ENCODE assay signal across 24 cellular contexts in genomic region chr4:5757954-5758353, GRCh38. TPM values are rescaled to one million over a fixed set of nuclear protein-coding genes. Genes with fewer than 3 reads are reported as not detected.
DNase-seq lines count a peak whose midpoint lies in the region; ATAC-seq, FAIRE-seq and TF ChIP-seq lines count a peak whose summit lies in the region.
"Had no signal": no experiment of that assay in that cellular context is flagged by ENCODE, and none has a peak within 500 bp of the region (broad histone marks: within the 10 kb centered on the region; RNA-seq: fewer than 3 reads in every experiment).

No MANE protein-coding gene starts in this region.

- dilution Hi-C loops in mammary epithelial cell (cut with HindIII; ENCODE audit: low sequenced_read_pairs) (no loop called here), keratinocyte (cut with MboI; ENCODE audit: extremely low pct_ligation_motif_present, low sequenced_read_pairs) (no loop called here)

- no peak for TF ChIP-seq POLR2A in vagina (IDR thresholded peaks at IDR 0.05)

- no TSS peak for BruUV-seq in mammary epithelial cell (replicated peaks; lab: Mats Ljungman, UMichigan)

- peak overlapping the region; percentile 37 for H3K4me2 ChIP-seq in mammary epithelial cell (ENCODE audit: insufficient read depth, low read depth, low read length)
- peak overlapping the region; percentile 37 for H3K4me2 ChIP-seq in keratinocyte (ENCODE audit: control insufficient read depth, extremely low read depth, insufficient read depth, low read depth, low read length)
- H3K4me2 ChIP-seq: BLaER1, KMS-11 had no signal

- H3K27ac ChIP-seq in right atrium auricular region (no peak overlapping the region), mammary epithelial cell (ENCODE audit: insufficient read depth, low read depth, low read length) (peak overlapping the region; percentile 89), keratinocyte (ENCODE audit: control insufficient read depth, insufficient read depth, low read length) (peak overlapping the region; percentile 96), vagina (peak overlapping the region; percentile 31), left ventricle myocardium inferior (replicated peaks) (no peak overlapping the region)
- H3K27ac ChIP-seq: BLaER1, cardiac muscle cell, KMS-11, spleen, VCaP had no signal

- H3K36me3 ChIP-seq in right atrium auricular region (peaks cover 55% of the 10 kb centered on the region), mammary epithelial cell (ENCODE audit: insufficient read depth, low read length) (peaks cover 9% of the 10 kb centered on the region), keratinocyte (ENCODE audit: control insufficient read depth in 2 of 2, extremely low read depth in 1 of 2, insufficient read depth in 2 of 2, low read length in 2 of 2) (peaks cover 29 to 56% of the 10 kb centered on the region in 2 experiments), vagina (peaks cover 0 to 42% of the 10 kb centered on the region in 2 donors), left ventricle myocardium inferior (peaks cover 51% of the 10 kb centered on the region)
- H3K36me3 ChIP-seq: cardiac muscle cell had no signal

- no peaks in the 10 kb centered on the region for H3K27me3 Mint-ChIP-seq in activated CD8-positive, alpha-beta memory T cell treated with anti-CD3 and anti-CD28 coated beads, Interleukin-2, amount 10 ng/mL, durations not matched to agents 7 days and 5 days
- H3K27me3 Mint-ChIP-seq: activated CD4-positive, alpha-beta T cell treated with anti-CD3 and anti-CD28 coated beads, Interleukin-2, amount 10 ng/mL, durations not matched to agents 7 days and 5 days; activated naive CD4-positive, alpha-beta T cell treated with anti-CD3 and anti-CD28 coated beads, Interleukin-2, amount 50 U/mL, for 24 hours had no signal

- no peak for ATAC-seq in Right ventricle myocardium superior (ENCODE audit: poor library complexity)
- ATAC-seq in activated CD8-positive, alpha-beta memory T cell treated with anti-CD3 and anti-CD28 coated beads, Interleukin-2, amount 10 ng/mL, durations not matched to agents 7 days and 5 days = no peak
- ATAC-seq: natural killer cell had no signal

- peaks cover 6% of the 10 kb centered on the region for H3K4me1 Mint-ChIP-seq in activated CD8-positive, alpha-beta memory T cell treated with anti-CD3 and anti-CD28 coated beads, Interleukin-2, amount 10 ng/mL, durations not matched to agents 7 days and 5 days
- H3K4me1 Mint-ChIP-seq: activated naive CD4-positive, alpha-beta T cell treated with anti-CD3 and anti-CD28 coated beads, Interleukin-2, amount 50 U/mL, for 24 hours; natural killer cell had no signal

- H3K4me3 Mint-ChIP-seq in activated CD8-positive, alpha-beta memory T cell treated with anti-CD3 and anti-CD28 coated beads, Interleukin-2, amount 10 ng/mL, durations not matched to agents 7 days and 5 days = no peak overlapping the region
- H3K4me3 Mint-ChIP-seq: activated CD4-positive, alpha-beta T cell treated with anti-CD3 and anti-CD28 coated beads, Interleukin-2, amount 10 ng/mL, durations not matched to agents 7 days and 5 days; activated naive CD4-positive, alpha-beta T cell treated with anti-CD3 and anti-CD28 coated beads, Interleukin-2, amount 50 U/mL, for 24 hours; activated T-helper 1 cell treated with anti-CD3 and anti-CD28 coated beads, Interleukin-12 subunit alpha, Interleukin-12 subunit beta, Interleukin-2, Interleukin-4 antibody, amounts not matched to agents 30 ng/mL and 10 ng/mL and 1 ng/mL, durations not matched to agents 14 hours and 24 hours and 36 hours; natural killer cell had no signal

- H3K4me1 ChIP-seq in right atrium auricular region (no peaks in the 10 kb centered on the region), mammary epithelial cell (ENCODE audit: insufficient read depth, low read length) (peaks cover 29% of the 10 kb centered on the region), keratinocyte (ENCODE audit: control insufficient read depth, extremely low read depth, insufficient read depth, low read length) (peaks cover 46% of the 10 kb centered on the region), vagina (peaks cover 5% of the 10 kb centered on the region), left ventricle myocardium inferior (no peaks in the 10 kb centered on the region)
- H3K4me1 ChIP-seq: BLaER1, spleen had no signal

- H3K9me3 ChIP-seq in right atrium auricular region = no peaks in the 10 kb centered on the region
- H3K9me3 ChIP-seq in mammary epithelial cell (replicated peaks; ENCODE audit: insufficient read depth, low read length) = peaks cover 8% of the 10 kb centered on the region
- peaks cover 6% of the 10 kb centered on the region for H3K9me3 ChIP-seq in keratinocyte (ENCODE audit: control insufficient read depth, low read depth, low read length)
- H3K9me3 ChIP-seq in vagina = no peaks in the 10 kb centered on the region
- no peaks in the 10 kb centered on the region for H3K9me3 ChIP-seq in left ventricle myocardium inferior (replicated peaks)
- H3K9me3 ChIP-seq: BLaER1 had no signal

- in situ Hi-C loops in mammary epithelial cell (cut with MboI; ENCODE audit: low sequenced_read_pairs in 2 of 2) = no loop called here

- peak overlapping the region; percentile 60 for H3K9ac ChIP-seq in mammary epithelial cell (ENCODE audit: insufficient read depth, low read length)
- peak overlapping the region; percentile 77 for H3K9ac ChIP-seq in keratinocyte (ENCODE audit: control insufficient read depth, extremely low read depth, insufficient read depth, low read length)
- H3K9ac ChIP-seq: BLaER1, KMS-11 had no signal

- no peaks in the 10 kb centered on the region for H3K9me1 ChIP-seq in keratinocyte (ENCODE audit: control insufficient read depth, extremely low read depth, insufficient read depth, low read length)

- WGBS in mammary epithelial cell (ENCODE audit: low coverage, missing lambda C conversion rate) = 96% methylated on average over 9 of the region's 10 CpGs

- H4K20me1 ChIP-seq in mammary epithelial cell (ENCODE audit: insufficient read depth, low read length) (no peaks in the 10 kb centered on the region), keratinocyte (ENCODE audit: control insufficient read depth, extremely low read depth, insufficient read depth, low read length) (no peaks in the 10 kb centered on the region)
- H4K20me1 ChIP-seq: BLaER1 had no signal

- no peak overlapping the region for H2AFZ ChIP-seq in mammary epithelial cell (ENCODE audit: low read depth, low read length)
- no peak overlapping the region for H2AFZ ChIP-seq in keratinocyte (ENCODE audit: control insufficient read depth, low read length)

- H3K9me3 Mint-ChIP-seq in activated CD8-positive, alpha-beta memory T cell treated with anti-CD3 and anti-CD28 coated beads, Interleukin-2, amount 10 ng/mL, durations not matched to agents 7 days and 5 days (ENCODE audit: low read depth) = no peaks in the 10 kb centered on the region
- H3K9me3 Mint-ChIP-seq: activated CD4-positive, alpha-beta T cell treated with anti-CD3 and anti-CD28 coated beads, Interleukin-2, amount 10 ng/mL, durations not matched to agents 7 days and 5 days; activated naive CD4-positive, alpha-beta T cell treated with anti-CD3 and anti-CD28 coated beads, Interleukin-2, amount 50 U/mL, for 24 hours; activated T-helper 1 cell treated with anti-CD3 and anti-CD28 coated beads, Interleukin-12 subunit alpha, Interleukin-12 subunit beta, Interleukin-2, Interleukin-4 antibody, amounts not matched to agents 30 ng/mL and 10 ng/mL and 1 ng/mL, durations not matched to agents 14 hours and 24 hours and 36 hours; natural killer cell had no signal

- DNase-seq in right atrium auricular region (ENCODE audit: low spot score) (peak; percentile 32), Right ventricle myocardium superior (no peak), mammary epithelial cell (no peak), keratinocyte (ENCODE audit: low read depth, low spot score) (no peak), vagina (ENCODE audit: extremely low spot score in 2 of 2) (no peak), NCI-H2029 treated with DMSO at 0.1 percent for 48 hours (lab: John Stamatoyannopoulos, UW) (no peak), left ventricle myocardium inferior (no peak)
- DNase-seq in activated CD8-positive, alpha-beta memory T cell treated with anti-CD3 and anti-CD28 coated beads, Interleukin-2, amount 10 ng/mL, durations not matched to agents 7 days and 5 days = no peak
- DNase-seq: activated CD4-positive, alpha-beta T cell treated with anti-CD3 and anti-CD28 coated beads, Interleukin-2, amount 10 ng/mL, durations not matched to agents 7 days and 5 days; DMS79 treated with DMSO at 0.1 percent for 48 hours; GF-D8; MV-4-11; natural killer cell; NCI-H510A; occipital lobe; spleen; T-helper 9 cell had no signal

- no peak for TF ChIP-seq CTCF in right atrium auricular region (IDR thresholded peaks at IDR 0.05)
- TF ChIP-seq CTCF in mammary epithelial cell (conservative IDR thresholded peaks at IDR 0.05 in 1 of 2, IDR thresholded peaks at IDR 0.05 in 1 of 2; ENCODE audit: extremely low read depth in 1 of 2, insufficient read depth in 1 of 2, low read depth in 1 of 2, low read length in 2 of 2) = no peak
- no peak for TF ChIP-seq CTCF in keratinocyte (optimal IDR thresholded peaks at IDR 0.05 in 1 of 3, IDR thresholded peaks at IDR 0.05 in 1 of 3, conservative IDR thresholded peaks at IDR 0.05 in 1 of 3; ENCODE audit: extremely low read depth in 1 of 3, insufficient read depth in 2 of 3, low read length in 3 of 3)
- TF ChIP-seq CTCF in vagina (IDR thresholded peaks at IDR 0.05) = no peak
- no peak for TF ChIP-seq CTCF in left ventricle myocardium inferior (IDR thresholded peaks at IDR 0.05; ENCODE audit: borderline replicate concordance)

- FAIRE-seq in keratinocyte (lab: Jason Lieb, UNC) = no peak
- FAIRE-seq: GM18507 had no signal

- H3K27me3 ChIP-seq in right atrium auricular region (no peaks in the 10 kb centered on the region), mammary epithelial cell (ENCODE audit: insufficient read depth, low read length) (no peaks in the 10 kb centered on the region), keratinocyte (ENCODE audit: control insufficient read depth, extremely low read depth, insufficient read depth, low read length) (no peaks in the 10 kb centered on the region), vagina (no peaks in the 10 kb centered on the region), left ventricle myocardium inferior (ENCODE audit: low read depth) (no peaks in the 10 kb centered on the region)
- H3K27me3 ChIP-seq: BLaER1, cardiac muscle cell had no signal

- no peaks in the 10 kb centered on the region for H3K36me3 Mint-ChIP-seq in activated CD8-positive, alpha-beta memory T cell treated with anti-CD3 and anti-CD28 coated beads, Interleukin-2, amount 10 ng/mL, durations not matched to agents 7 days and 5 days
- H3K36me3 Mint-ChIP-seq: activated naive CD4-positive, alpha-beta T cell treated with anti-CD3 and anti-CD28 coated beads, Interleukin-2, amount 50 U/mL, for 24 hours; natural killer cell had no signal

- H3K79me2 ChIP-seq in mammary epithelial cell (ENCODE audit: insufficient read depth, low read length) (peaks cover 13% of the 10 kb centered on the region), keratinocyte (ENCODE audit: control insufficient read depth, insufficient read depth, low read length) (peaks cover 11% of the 10 kb centered on the region)

- CTCF ChIA-PET in mammary epithelial cell (lab: Charles Lee; ENCODE audit: low non-redundant PET) = no interaction called here
- CTCF ChIA-PET in activated CD8-positive, alpha-beta memory T cell treated with anti-CD3 and anti-CD28 coated beads, Interleukin-2, amount 10 ng/mL, durations not matched to agents 7 days and 5 days (lab: Charles Lee) = no interaction called here

- intact Hi-C loops in Right ventricle myocardium superior (cut with DNase I) (no loop called here), mammary epithelial cell (cut with micrococcal nuclease) (loop anchor here (1.0 to 2.0 kb wide), 2 partner anchors 29 to 46 kb away; no protein-coding TSS in a partner anchor), vagina (cut with DNase I) (no loop called here), left ventricle myocardium inferior (cut with micrococcal nuclease) (no loop called here)

- H3K27ac Mint-ChIP-seq in activated CD8-positive, alpha-beta memory T cell treated with anti-CD3 and anti-CD28 coated beads, Interleukin-2, amount 10 ng/mL, durations not matched to agents 7 days and 5 days = no peak overlapping the region
- H3K27ac Mint-ChIP-seq: activated CD4-positive, alpha-beta T cell treated with anti-CD3 and anti-CD28 coated beads, Interleukin-2, amount 10 ng/mL, durations not matched to agents 7 days and 5 days; activated naive CD4-positive, alpha-beta T cell treated with anti-CD3 and anti-CD28 coated beads, Interleukin-2, amount 50 U/mL, for 24 hours; natural killer cell had no signal

- H3K4me3 ChIP-seq in right atrium auricular region (no peak overlapping the region), mammary epithelial cell (replicated peaks in 1 of 3; ENCODE audit: insufficient read depth in 1 of 3, low read depth in 2 of 3, low read length in 3 of 3) (no peak overlapping the region), keratinocyte (ENCODE audit: control insufficient read depth in 2 of 3, extremely low read depth in 1 of 3, insufficient read depth in 2 of 3, low read depth in 1 of 3, low read length in 3 of 3) (peak overlapping the region in 2 of 3 experiments; percentile 25), vagina (no peak overlapping the region), left ventricle myocardium inferior (no peak overlapping the region)
- H3K4me3 ChIP-seq: BLaER1, cardiac muscle cell, spleen had no signal

RNA-seq across cellular contexts. Expression of gene EVC, which starts 47.0 kb away (rescaled TPM):
- total RNA-seq in right atrium auricular region (10 to 100 TPM in 1 of 2 donors, 1 to 10 TPM in 1; 8.6 to 14.1 TPM), Right ventricle myocardium superior (5.3 TPM), mammary epithelial cell (10 to 100 TPM; 29.1 to 38.5 TPM), vagina (19.4 TPM), left ventricle myocardium inferior (5.1 TPM)
- polyA plus RNA-seq in mammary epithelial cell (4.5 TPM), keratinocyte (6.5 to 7.3 TPM (median 7.1 TPM) in 3 replicates)
- polyA minus RNA-seq in mammary epithelial cell (14.5 TPM), keratinocyte (10.2 to 23.4 TPM (median 15.7 TPM) in 3 replicates)
- polyA plus RNA-seq in keratinocyte (2011; ENCODE audit: low read depth) = 3.8 TPM
- 5.3 and 7.7 TPM in 2 replicates for polyA plus RNA-seq in keratinocyte (2011; cell fraction: cytosol; rRNA removed)
- 23.8 and 31.2 TPM in 2 replicates for polyA plus RNA-seq in keratinocyte (2011; cell fraction: nucleus; rRNA removed)
- 4.2 and 16.1 TPM in 2 replicates for polyA plus RNA-seq in keratinocyte (2012; ENCODE audit: low replicate concordance)
- polyA minus RNA-seq in keratinocyte (2011; cell fraction: cytosol; rRNA and poly(A)+ RNA removed) = 30.5 TPM
- polyA minus RNA-seq in keratinocyte (2011; cell fraction: nucleus; rRNA and poly(A)+ RNA removed) = 31.4 and 40.2 TPM in 2 replicates
- 1 to 10 TPM; 2.2 to 4.0 TPM for total RNA-seq in activated CD8-positive, alpha-beta memory T cell treated with anti-CD3 and anti-CD28 coated beads, Interleukin-2, amount 10 ng/mL, durations not matched to agents 7 days and 5 days

RNA-seq across cellular contexts. Expression of gene EVC2, which starts 49.6 kb away (rescaled TPM):
- total RNA-seq in right atrium auricular region = 1 to 10 TPM; 2.6 to 7.0 TPM
- 1.6 TPM for total RNA-seq in Right ventricle myocardium superior
- total RNA-seq in mammary epithelial cell = 10 to 100 TPM in 1 of 2 donors, 1 to 10 TPM in 1; 2.9 to 11.0 TPM
- polyA plus RNA-seq in mammary epithelial cell = 0.79 TPM
- polyA minus RNA-seq in mammary epithelial cell = 2.3 TPM
- 1.1 to 1.7 TPM (median 1.1 TPM) in 3 replicates for polyA plus RNA-seq in keratinocyte
- polyA plus RNA-seq in keratinocyte (2011; ENCODE audit: low read depth) = 4.2 TPM
- 0.68 and 1.1 TPM in 2 replicates for polyA plus RNA-seq in keratinocyte (2011; cell fraction: cytosol; rRNA removed)
- polyA plus RNA-seq in keratinocyte (2011; cell fraction: nucleus; rRNA removed) = 5.5 and 6.3 TPM in 2 replicates
- polyA plus RNA-seq in keratinocyte (2012; ENCODE audit: low replicate concordance) = 1.8 and 3.7 TPM in 2 replicates
- polyA minus RNA-seq in keratinocyte = 4.0 to 5.0 TPM (median 4.3 TPM) in 3 replicates
- 2.3 TPM for polyA minus RNA-seq in keratinocyte (2011; cell fraction: cytosol; rRNA and poly(A)+ RNA removed)
- polyA minus RNA-seq in keratinocyte (2011; cell fraction: nucleus; rRNA and poly(A)+ RNA removed) = 4.7 and 9.3 TPM in 2 replicates
- total RNA-seq in vagina = 23.8 TPM
- total RNA-seq in left ventricle myocardium inferior = 1.4 TPM
- total RNA-seq in activated CD8-positive, alpha-beta memory T cell treated with anti-CD3 and anti-CD28 coated beads, Interleukin-2, amount 10 ng/mL, durations not matched to agents 7 days and 5 days = 1 to 10 TPM; 1.3 to 1.4 TPM

Comparison
In these comparisons a context has a peak if more than half of its experiments do, and no peak if none do; other contexts are left out.
1. H3K27ac ChIP-seq: peak in mammary epithelial cell (single experiment), keratinocyte (single experiment) and vagina (single experiment); none in right atrium auricular region (0 of 2) and left ventricle myocardium inferior (single experiment).
2. H3K4me3 ChIP-seq: peak in keratinocyte (2 of 3); none in right atrium auricular region (0 of 2), mammary epithelial cell (0 of 3), vagina (0 of 2) and left ventricle myocardium inferior (single experiment).